In the genomic region with DNA sequence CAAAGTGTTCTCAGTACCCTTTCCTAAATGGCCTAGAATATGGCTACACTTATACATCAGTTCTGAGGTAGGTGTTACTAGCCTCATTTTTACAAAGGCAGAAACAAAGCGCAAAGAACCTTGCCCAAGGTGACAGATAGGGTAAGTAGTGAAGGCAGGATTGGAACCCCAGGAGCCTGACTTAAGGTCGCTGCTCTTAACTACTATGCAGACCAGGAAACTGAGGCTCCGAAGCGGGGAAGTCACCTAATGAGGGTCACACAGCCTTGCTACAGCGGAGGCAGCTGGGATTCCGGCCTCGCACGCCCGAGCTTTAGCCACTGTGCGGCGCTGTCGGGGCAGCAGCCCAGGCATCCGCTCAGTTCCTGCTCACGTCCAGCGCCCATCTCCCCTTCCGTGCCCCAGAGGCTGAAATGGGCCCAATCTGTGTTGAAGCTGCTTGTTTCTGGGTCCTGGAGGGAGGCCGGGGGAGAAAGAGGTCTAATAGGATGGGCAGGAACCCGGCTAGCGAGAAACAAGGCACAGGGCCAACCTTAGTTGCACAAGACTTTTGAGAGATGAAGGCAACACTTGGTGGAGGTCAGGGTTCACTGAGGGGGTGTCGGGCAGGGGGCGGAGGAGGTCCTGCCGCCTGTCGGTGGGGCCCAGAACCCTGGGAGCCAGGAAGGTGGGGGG, we compare ENCODE assay signal across 1 cellular context.
TF ChIP-seq lines count a peak whose summit lies in the region.

No MANE protein-coding gene starts in this region.

TF ChIP-seq in HepG2, 621 proteins besides CTCF, POLR2A, EP300 and RAD21 (continued from another document and continues in another):
- TF ChIP-seq REPIN1 (CRISPR knock-in tag; IDR thresholded peaks at IDR 0.05; ENCODE audit: borderline replicate concordance, low read depth) (peak; percentile 80), FOXA1 (IDR thresholded peaks at IDR 0.05) (no peak), FOXA1 (CRISPR knock-in tag; IDR thresholded peaks at IDR 0.05) (0 out of 2 replicates have a peak, but pooled peaks have one; percentile 3), ESRRA (CRISPR knock-in tag; IDR thresholded peaks at IDR 0.05; ENCODE audit: low read depth) (no peak), SYNCRIP (IDR thresholded peaks at IDR 0.05; ENCODE audit: insufficient read depth, low read depth, low read length) (no peak), ZNF572 (CRISPR knock-in tag; IDR thresholded peaks at IDR 0.05) (peak; percentile 73; the same call in 1 of the 2 replicates), NONO (IDR thresholded peaks at IDR 0.05) (no peak), NONO (CRISPR knock-in tag; conservative IDR thresholded peaks at IDR 0.05) (peak; percentile 55; the same call in 1 of the 2 replicates), ERF (CRISPR knock-in tag; IDR thresholded peaks at IDR 0.05) (peak; percentile 70; the same call in 1 of the 2 replicates), SALL2 (CRISPR knock-in tag; IDR thresholded peaks at IDR 0.05) (peak; percentile 82), ZNF850 (CRISPR knock-in tag; conservative IDR thresholded peaks at IDR 0.05) (0 out of 2 replicates have a peak, but pooled peaks have one; percentile 26), BORCS8-MEF2B (CRISPR knock-in tag; IDR thresholded peaks at IDR 0.05) (peak; percentile 69; the same call in 1 of the 2 replicates), LCORL (IDR thresholded peaks at IDR 0.05) (no peak), LCORL (CRISPR knock-in tag; IDR thresholded peaks at IDR 0.05) (peak; percentile 29; the same call in 1 of the 2 replicates), ATRX (CRISPR knock-in tag; IDR thresholded peaks at IDR 0.05; ENCODE audit: borderline replicate concordance) (no peak), ZNF720 (CRISPR knock-in tag; IDR thresholded peaks at IDR 0.05) (no peak), SMC3 (IDR thresholded peaks at IDR 0.05; ENCODE audit: low read length) (no peak; the same call in 1 of the 2 replicates), ZNF12 (CRISPR knock-in tag; IDR thresholded peaks at IDR 0.05) (no peak), SALL1 (CRISPR knock-in tag; IDR thresholded peaks at IDR 0.05) (peak; percentile 60; the same call in 1 of the 2 replicates), PTBP1 (IDR thresholded peaks at IDR 0.05; ENCODE audit: low read depth, low read length, poor library complexity, severe bottlenecking) (peak; percentile 81), ZMYM4 (CRISPR knock-in tag; IDR thresholded peaks at IDR 0.05) (peak; percentile 41; the same call in 1 of the 2 replicates), HCFC1 (IDR thresholded peaks at IDR 0.05; ENCODE audit: low read depth, low read length) (no peak), ELF3 (CRISPR knock-in tag; IDR thresholded peaks at IDR 0.05) (peak; percentile 50; the same call in 1 of the 2 replicates), ZNF230 (CRISPR knock-in tag; IDR thresholded peaks at IDR 0.05) (peak; percentile 67; the same call in 1 of the 2 replicates), ARID2 (CRISPR knock-in tag; IDR thresholded peaks at IDR 0.05; ENCODE audit: borderline replicate concordance) (0 out of 2 replicates have a peak, but pooled peaks have one; percentile 53), SCMH1 (CRISPR knock-in tag; IDR thresholded peaks at IDR 0.05; ENCODE audit: borderline replicate concordance) (no peak), HDAC2 (CRISPR knock-in tag; IDR thresholded peaks at IDR 0.05) (peak; percentile 26; the same call in 1 of the 2 replicates), RBFOX2 (IDR thresholded peaks at IDR 0.05; ENCODE audit: low read depth, low read length) (no peak), ZNF354B (CRISPR knock-in tag; IDR thresholded peaks at IDR 0.05) (0 out of 2 replicates have a peak, but pooled peaks have one; percentile 70), GABPB1 (CRISPR knock-in tag; IDR thresholded peaks at IDR 0.05) (peak; percentile 52; the same call in 1 of the 2 replicates), WIZ (CRISPR knock-in tag; IDR thresholded peaks at IDR 0.05) (0 out of 2 replicates have a peak, but pooled peaks have one; percentile 64)
- TF ChIP-seq, protein P1, sequence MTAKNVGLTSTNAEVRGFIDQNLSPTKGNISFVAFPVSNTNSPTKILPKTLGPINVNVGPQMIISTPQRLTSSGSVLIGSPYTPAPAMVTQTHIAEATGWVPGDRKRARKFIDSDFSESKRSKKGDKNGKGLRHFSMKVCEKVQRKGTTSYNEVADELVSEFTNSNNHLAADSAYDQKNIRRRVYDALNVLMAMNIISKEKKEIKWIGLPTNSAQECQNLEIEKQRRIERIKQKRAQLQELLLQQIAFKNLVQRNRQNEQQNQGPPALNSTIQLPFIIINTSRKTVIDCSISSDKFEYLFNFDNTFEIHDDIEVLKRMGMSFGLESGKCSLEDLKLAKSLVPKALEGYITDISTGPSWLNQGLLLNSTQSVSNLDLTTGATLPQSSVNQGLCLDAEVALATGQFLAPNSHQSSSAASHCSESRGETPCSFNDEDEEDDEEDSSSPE (CRISPR knock-in tag; IDR thresholded peaks at IDR 0.05) = peak; percentile 37; the same call in 1 of the 2 replicates
- TF ChIP-seq, protein P2, sequence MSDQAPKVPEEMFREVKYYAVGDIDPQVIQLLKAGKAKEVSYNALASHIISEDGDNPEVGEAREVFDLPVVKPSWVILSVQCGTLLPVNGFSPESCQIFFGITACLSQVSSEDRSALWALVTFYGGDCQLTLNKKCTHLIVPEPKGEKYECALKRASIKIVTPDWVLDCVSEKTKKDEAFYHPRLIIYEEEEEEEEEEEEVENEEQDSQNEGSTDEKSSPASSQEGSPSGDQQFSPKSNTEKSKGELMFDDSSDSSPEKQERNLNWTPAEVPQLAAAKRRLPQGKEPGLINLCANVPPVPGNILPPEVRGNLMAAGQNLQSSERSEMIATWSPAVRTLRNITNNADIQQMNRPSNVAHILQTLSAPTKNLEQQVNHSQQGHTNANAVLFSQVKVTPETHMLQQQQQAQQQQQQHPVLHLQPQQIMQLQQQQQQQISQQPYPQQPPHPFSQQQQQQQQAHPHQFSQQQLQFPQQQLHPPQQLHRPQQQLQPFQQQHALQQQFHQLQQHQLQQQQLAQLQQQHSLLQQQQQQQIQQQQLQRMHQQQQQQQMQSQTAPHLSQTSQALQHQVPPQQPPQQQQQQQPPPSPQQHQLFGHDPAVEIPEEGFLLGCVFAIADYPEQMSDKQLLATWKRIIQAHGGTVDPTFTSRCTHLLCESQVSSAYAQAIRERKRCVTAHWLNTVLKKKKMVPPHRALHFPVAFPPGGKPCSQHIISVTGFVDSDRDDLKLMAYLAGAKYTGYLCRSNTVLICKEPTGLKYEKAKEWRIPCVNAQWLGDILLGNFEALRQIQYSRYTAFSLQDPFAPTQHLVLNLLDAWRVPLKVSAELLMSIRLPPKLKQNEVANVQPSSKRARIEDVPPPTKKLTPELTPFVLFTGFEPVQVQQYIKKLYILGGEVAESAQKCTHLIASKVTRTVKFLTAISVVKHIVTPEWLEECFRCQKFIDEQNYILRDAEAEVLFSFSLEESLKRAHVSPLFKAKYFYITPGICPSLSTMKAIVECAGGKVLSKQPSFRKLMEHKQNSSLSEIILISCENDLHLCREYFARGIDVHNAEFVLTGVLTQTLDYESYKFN (CRISPR knock-in tag; conservative IDR thresholded peaks at IDR 0.05) = peak; percentile 63
- TF ChIP-seq, protein P3, sequence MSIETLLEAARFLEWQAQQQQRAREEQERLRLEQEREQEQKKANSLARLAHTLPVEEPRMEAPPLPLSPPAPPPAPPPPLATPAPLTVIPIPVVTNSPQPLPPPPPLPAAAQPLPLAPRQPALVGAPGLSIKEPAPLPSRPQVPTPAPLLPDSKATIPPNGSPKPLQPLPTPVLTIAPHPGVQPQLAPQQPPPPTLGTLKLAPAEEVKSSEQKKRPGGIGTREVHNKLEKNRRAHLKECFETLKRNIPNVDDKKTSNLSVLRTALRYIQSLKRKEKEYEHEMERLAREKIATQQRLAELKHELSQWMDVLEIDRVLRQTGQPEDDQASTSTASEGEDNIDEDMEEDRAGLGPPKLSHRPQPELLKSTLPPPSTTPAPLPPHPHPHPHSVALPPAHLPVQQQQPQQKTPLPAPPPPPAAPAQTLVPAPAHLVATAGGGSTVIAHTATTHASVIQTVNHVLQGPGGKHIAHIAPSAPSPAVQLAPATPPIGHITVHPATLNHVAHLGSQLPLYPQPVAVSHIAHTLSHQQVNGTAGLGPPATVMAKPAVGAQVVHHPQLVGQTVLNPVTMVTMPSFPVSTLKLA (IDR thresholded peaks at IDR 0.05) = no peak
- TF ChIP-seq, protein P4, sequence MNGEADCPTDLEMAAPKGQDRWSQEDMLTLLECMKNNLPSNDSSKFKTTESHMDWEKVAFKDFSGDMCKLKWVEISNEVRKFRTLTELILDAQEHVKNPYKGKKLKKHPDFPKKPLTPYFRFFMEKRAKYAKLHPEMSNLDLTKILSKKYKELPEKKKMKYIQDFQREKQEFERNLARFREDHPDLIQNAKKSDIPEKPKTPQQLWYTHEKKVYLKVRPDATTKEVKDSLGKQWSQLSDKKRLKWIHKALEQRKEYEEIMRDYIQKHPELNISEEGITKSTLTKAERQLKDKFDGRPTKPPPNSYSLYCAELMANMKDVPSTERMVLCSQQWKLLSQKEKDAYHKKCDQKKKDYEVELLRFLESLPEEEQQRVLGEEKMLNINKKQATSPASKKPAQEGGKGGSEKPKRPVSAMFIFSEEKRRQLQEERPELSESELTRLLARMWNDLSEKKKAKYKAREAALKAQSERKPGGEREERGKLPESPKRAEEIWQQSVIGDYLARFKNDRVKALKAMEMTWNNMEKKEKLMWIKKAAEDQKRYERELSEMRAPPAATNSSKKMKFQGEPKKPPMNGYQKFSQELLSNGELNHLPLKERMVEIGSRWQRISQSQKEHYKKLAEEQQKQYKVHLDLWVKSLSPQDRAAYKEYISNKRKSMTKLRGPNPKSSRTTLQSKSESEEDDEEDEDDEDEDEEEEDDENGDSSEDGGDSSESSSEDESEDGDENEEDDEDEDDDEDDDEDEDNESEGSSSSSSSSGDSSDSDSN (CRISPR knock-in tag; IDR thresholded peaks at IDR 0.05) = peak; percentile 59; the same call in 1 of the 2 replicates
- TF ChIP-seq, protein P5, sequence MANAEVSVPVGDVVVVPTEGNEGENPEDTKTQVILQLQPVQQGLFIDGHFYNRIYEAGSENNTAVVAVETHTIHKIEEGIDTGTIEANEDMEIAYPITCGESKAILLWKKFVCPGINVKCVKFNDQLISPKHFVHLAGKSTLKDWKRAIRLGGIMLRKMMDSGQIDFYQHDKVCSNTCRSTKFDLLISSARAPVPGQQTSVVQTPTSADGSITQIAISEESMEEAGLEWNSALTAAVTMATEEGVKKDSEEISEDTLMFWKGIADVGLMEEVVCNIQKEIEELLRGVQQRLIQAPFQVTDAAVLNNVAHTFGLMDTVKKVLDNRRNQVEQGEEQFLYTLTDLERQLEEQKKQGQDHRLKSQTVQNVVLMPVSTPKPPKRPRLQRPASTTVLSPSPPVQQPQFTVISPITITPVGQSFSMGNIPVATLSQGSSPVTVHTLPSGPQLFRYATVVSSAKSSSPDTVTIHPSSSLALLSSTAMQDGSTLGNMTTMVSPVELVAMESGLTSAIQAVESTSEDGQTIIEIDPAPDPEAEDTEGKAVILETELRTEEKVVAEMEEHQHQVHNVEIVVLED (CRISPR knock-in tag; IDR thresholded peaks at IDR 0.05; ENCODE audit: borderline replicate concordance) = peak; percentile 35; the same call in 1 of the 2 replicates
- TF ChIP-seq, protein P6, sequence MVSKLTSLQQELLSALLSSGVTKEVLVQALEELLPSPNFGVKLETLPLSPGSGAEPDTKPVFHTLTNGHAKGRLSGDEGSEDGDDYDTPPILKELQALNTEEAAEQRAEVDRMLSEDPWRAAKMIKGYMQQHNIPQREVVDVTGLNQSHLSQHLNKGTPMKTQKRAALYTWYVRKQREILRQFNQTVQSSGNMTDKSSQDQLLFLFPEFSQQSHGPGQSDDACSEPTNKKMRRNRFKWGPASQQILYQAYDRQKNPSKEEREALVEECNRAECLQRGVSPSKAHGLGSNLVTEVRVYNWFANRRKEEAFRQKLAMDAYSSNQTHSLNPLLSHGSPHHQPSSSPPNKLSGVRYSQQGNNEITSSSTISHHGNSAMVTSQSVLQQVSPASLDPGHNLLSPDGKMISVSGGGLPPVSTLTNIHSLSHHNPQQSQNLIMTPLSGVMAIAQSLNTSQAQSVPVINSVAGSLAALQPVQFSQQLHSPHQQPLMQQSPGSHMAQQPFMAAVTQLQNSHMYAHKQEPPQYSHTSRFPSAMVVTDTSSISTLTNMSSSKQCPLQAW (CRISPR knock-in tag; IDR thresholded peaks at IDR 0.05) = 0 out of 2 replicates have a peak, but pooled peaks have one; percentile 41
- TF ChIP-seq, protein P7, sequence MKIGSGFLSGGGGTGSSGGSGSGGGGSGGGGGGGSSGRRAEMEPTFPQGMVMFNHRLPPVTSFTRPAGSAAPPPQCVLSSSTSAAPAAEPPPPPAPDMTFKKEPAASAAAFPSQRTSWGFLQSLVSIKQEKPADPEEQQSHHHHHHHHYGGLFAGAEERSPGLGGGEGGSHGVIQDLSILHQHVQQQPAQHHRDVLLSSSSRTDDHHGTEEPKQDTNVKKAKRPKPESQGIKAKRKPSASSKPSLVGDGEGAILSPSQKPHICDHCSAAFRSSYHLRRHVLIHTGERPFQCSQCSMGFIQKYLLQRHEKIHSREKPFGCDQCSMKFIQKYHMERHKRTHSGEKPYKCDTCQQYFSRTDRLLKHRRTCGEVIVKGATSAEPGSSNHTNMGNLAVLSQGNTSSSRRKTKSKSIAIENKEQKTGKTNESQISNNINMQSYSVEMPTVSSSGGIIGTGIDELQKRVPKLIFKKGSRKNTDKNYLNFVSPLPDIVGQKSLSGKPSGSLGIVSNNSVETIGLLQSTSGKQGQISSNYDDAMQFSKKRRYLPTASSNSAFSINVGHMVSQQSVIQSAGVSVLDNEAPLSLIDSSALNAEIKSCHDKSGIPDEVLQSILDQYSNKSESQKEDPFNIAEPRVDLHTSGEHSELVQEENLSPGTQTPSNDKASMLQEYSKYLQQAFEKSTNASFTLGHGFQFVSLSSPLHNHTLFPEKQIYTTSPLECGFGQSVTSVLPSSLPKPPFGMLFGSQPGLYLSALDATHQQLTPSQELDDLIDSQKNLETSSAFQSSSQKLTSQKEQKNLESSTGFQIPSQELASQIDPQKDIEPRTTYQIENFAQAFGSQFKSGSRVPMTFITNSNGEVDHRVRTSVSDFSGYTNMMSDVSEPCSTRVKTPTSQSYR (CRISPR knock-in tag; IDR thresholded peaks at IDR 0.05; ENCODE audit: borderline replicate concordance) = no peak
- TF ChIP-seq, protein P8, sequence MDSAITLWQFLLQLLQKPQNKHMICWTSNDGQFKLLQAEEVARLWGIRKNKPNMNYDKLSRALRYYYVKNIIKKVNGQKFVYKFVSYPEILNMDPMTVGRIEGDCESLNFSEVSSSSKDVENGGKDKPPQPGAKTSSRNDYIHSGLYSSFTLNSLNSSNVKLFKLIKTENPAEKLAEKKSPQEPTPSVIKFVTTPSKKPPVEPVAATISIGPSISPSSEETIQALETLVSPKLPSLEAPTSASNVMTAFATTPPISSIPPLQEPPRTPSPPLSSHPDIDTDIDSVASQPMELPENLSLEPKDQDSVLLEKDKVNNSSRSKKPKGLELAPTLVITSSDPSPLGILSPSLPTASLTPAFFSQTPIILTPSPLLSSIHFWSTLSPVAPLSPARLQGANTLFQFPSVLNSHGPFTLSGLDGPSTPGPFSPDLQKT (CRISPR knock-in tag; IDR thresholded peaks at IDR 0.05; ENCODE audit: borderline replicate concordance) = no peak
- TF ChIP-seq, protein P9, sequence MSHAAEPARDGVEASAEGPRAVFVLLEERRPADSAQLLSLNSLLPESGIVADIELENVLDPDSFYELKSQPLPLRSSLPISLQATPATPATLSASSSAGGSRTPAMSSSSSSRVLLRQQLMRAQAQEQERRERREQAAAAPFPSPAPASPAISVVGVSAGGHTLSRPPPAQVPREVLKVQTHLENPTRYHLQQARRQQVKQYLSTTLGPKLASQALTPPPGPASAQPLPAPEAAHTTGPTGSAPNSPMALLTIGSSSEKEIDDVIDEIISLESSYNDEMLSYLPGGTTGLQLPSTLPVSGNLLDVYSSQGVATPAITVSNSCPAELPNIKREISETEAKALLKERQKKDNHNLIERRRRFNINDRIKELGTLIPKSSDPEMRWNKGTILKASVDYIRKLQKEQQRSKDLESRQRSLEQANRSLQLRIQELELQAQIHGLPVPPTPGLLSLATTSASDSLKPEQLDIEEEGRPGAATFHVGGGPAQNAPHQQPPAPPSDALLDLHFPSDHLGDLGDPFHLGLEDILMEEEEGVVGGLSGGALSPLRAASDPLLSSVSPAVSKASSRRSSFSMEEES (CRISPR knock-in tag; IDR thresholded peaks at IDR 0.05) = 0 out of 2 replicates have a peak, but pooled peaks have one; percentile 22
